Comparison of ENCODE assay signal across 9 cellular contexts in the genomic region with DNA sequence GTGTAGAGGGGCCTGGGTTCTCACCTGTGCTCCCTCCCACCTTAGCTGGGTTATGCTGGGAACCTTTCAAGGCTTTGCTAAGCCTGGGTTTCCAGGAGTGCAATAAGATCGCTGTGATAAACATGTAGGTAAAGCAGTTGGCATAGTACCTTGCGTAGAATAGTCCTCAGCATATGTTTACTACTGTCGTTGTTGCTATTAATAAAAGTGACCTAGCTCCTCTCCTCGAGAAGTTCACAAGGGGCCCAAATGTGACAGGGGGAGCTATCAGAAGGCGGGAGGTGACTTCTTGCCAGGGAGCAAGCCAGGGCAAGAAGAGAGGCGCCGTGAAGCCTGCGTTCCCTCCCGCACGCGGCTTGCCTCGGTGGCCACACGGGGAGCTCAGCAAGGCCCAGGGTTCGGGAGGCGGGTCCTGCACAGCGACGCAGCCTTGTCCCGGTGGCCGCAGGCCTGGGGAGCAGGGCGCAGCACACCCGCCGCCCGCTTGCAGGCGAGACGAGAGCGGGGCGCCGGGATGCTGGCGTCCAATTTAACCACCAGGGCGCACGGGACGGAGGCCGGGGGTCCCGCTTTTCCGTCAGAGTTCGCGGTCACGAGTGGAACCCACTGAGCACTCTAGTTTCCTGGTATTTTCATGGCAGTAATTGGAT.
DNase-seq lines count a peak whose midpoint lies in the region; ATAC-seq, FAIRE-seq and TF ChIP-seq lines count a peak whose summit lies in the region.
"Had no signal": no experiment of that assay in that cellular context is flagged by ENCODE, and none has a peak within 500 bp of the region (broad histone marks: within the 10 kb centered on the region; RNA-seq: fewer than 3 reads in every experiment).

No MANE protein-coding gene starts in this region.

- peak; percentile 23 for ATAC-seq in GM21390 (IDR thresholded peaks at IDR 0.05; ENCODE audit: unreplicated experiment)
- peak; percentile 38 for ATAC-seq in omental fat pad (ENCODE audit: low FRiP score)

- H3K4me1 Mint-ChIP-seq in activated CD4-positive, alpha-beta memory T cell treated with anti-CD3 and anti-CD28 coated beads for 36 hours (ENCODE audit: low read depth), result peaks cover 13% of the 10 kb centered on the region

- FAIRE-seq in HTR-8/SVneo (lab: Jason Lieb, UNC), result no peak
- FAIRE-seq: colon had no signal

- peak; percentile 0 for DNase-seq in GM04504 (ENCODE audit: low read depth)
- peak; percentile 73 for DNase-seq in HuH-7 (ENCODE audit: low spot score)
- DNase-seq in activated CD4-positive, alpha-beta memory T cell treated with anti-CD3 and anti-CD28 coated beads for 36 hours, result no peak
- DNase-seq in germinal center (ENCODE audit: low spot score), result peak; percentile 67
- no peak for DNase-seq in omental fat pad (ENCODE audit: low spot score)
- DNase-seq in HTR-8/SVneo (ENCODE audit: insufficient read length, low spot score), result no peak
- no peak for DNase-seq in activated CD4-positive, CD25-positive, alpha-beta regulatory T cell (lab: John Stamatoyannopoulos, UW)

- CTCF ChIA-PET in activated CD4-positive, alpha-beta memory T cell treated with anti-CD3 and anti-CD28 coated beads for 36 hours (lab: Charles Lee), result interaction anchor here (1.7 to 3.3 kb wide), 3 partner anchors 20 to 29 kb away, joined by 4 to 13 read pairs (median 9); no protein-coding TSS in a partner anchor

- H3K9me3 Mint-ChIP-seq in activated CD4-positive, alpha-beta memory T cell treated with anti-CD3 and anti-CD28 coated beads for 36 hours, result no peaks in the 10 kb centered on the region

- TF ChIP-seq CTCF in omental fat pad (IDR thresholded peaks at IDR 0.05), result no peak

- H3K36me3 Mint-ChIP-seq in activated CD4-positive, alpha-beta memory T cell treated with anti-CD3 and anti-CD28 coated beads for 36 hours, result no peaks in the 10 kb centered on the region

- peak overlapping the region; percentile 62 for H3K4me3 Mint-ChIP-seq in activated CD4-positive, alpha-beta memory T cell treated with anti-CD3 and anti-CD28 coated beads for 36 hours

- intact Hi-C loops in activated CD4-positive, alpha-beta memory T cell treated with anti-CD3 and anti-CD28 coated beads for 36 hours (cut with micrococcal nuclease), result loop anchor here (1.0 kb wide), 3 partner anchors 17 to 466 kb away; partner anchors contain the start of gene SKAP2

- POLR2A ChIA-PET in activated CD4-positive, alpha-beta memory T cell treated with anti-CD3 and anti-CD28 coated beads for 36 hours (lab: Charles Lee), result no interaction called here

- no peak overlapping the region for H3K27ac Mint-ChIP-seq in activated CD4-positive, alpha-beta memory T cell treated with anti-CD3 and anti-CD28 coated beads for 36 hours

- peaks cover 48% of the 10 kb centered on the region for H3K27me3 Mint-ChIP-seq in activated CD4-positive, alpha-beta memory T cell treated with anti-CD3 and anti-CD28 coated beads for 36 hours

Comparison
In these comparisons a context has a peak if more than half of its experiments do, and no peak if none do; other contexts are left out.
1. DNase-seq: peak in GM04504 (single experiment), HuH-7 (single experiment) and germinal center (single experiment); none in activated CD4-positive, alpha-beta memory T cell treated with anti-CD3 and anti-CD28 coated beads for 36 hours (single experiment), omental fat pad (single experiment), HTR-8/SVneo (single experiment) and activated CD4-positive, CD25-positive, alpha-beta regulatory T cell (0 of 4).